25 cellular contexts compared by ENCODE assay signal in genomic region chr12:92486443-92487137, GRCh38.
DNase-seq lines count a peak whose midpoint lies in the region; ATAC-seq and TF ChIP-seq lines count a peak whose summit lies in the region.
"Had no signal": no experiment of that assay in that cellular context is flagged by ENCODE, and none has a peak within 500 bp of the region (broad histone marks: within the 10 kb centered on the region; RNA-seq: fewer than 3 reads in every experiment).

No MANE protein-coding gene starts in this region.

- no peaks in the 10 kb centered on the region for H3K27me3 Mint-ChIP-seq in nephron (ENCODE audit: low read depth)
- H3K27me3 Mint-ChIP-seq in Caco-2 (ENCODE audit: insufficient read depth, unreplicated experiment) = peaks cover 5% of the 10 kb centered on the region
- H3K27me3 Mint-ChIP-seq: activated CD4-positive, alpha-beta T cell treated with anti-CD3 and anti-CD28 coated beads, Interleukin-2, amount 10 ng/mL, durations not matched to agents 24 days and 14 days; activated CD8-positive, alpha-beta memory T cell treated with anti-CD3 and anti-CD28 coated beads, Interleukin-2, amount 10 ng/mL, durations not matched to agents 7 days and 5 days had no signal

- intact Hi-C loops in left ventricle myocardium inferior (cut with micrococcal nuclease) (no loop called here), left cardiac atrium (cut with DNase I) (no loop called here), Caco-2 (cut with micrococcal nuclease; ENCODE audit: unreplicated experiment) (no loop called here)

- H3K4me3 ChIP-seq in left ventricle myocardium inferior = no peak overlapping the region
- peak overlapping the region; percentile 1; the same call in 1 of the 2 replicates for H3K4me3 ChIP-seq in OCI-LY3 (ENCODE audit: low read length)
- H3K4me3 ChIP-seq in Caco-2 (ENCODE audit: low read depth, low read length) = no peak overlapping the region
- H3K4me3 ChIP-seq: coronary artery, esophagus muscularis mucosa, gastrocnemius medialis, prostate gland, SJSA1, upper lobe of left lung had no signal

- no peaks in the 10 kb centered on the region for H3K27me3 ChIP-seq in left ventricle myocardium inferior (ENCODE audit: low read depth)
- H3K27me3 ChIP-seq in OCI-LY3 (ENCODE audit: low read depth, low read length) = no peaks in the 10 kb centered on the region
- H3K27me3 ChIP-seq in Caco-2 (replicated peaks; ENCODE audit: control insufficient read depth, insufficient read depth, low read length) = no peaks in the 10 kb centered on the region
- H3K27me3 ChIP-seq: esophagus muscularis mucosa, gastrocnemius medialis, SJSA1, upper lobe of left lung had no signal

- no peaks in the 10 kb centered on the region for H4K20me1 ChIP-seq in OCI-LY3 (ENCODE audit: insufficient read depth, low read length)

- peak overlapping the region; percentile 46 for H3K4me2 ChIP-seq in OCI-LY3 (ENCODE audit: low read length)
- H3K4me2 ChIP-seq: KMS-11 had no signal

- DNase-seq in left ventricle myocardium inferior = no peak
- no peak for DNase-seq in left cardiac atrium
- no peak for DNase-seq in activated gamma-delta T cell (lab: John Stamatoyannopoulos, UW)
- no peak for DNase-seq in Caco-2
- DNase-seq in 8988T = no peak
- no peak for DNase-seq in cerebellar nuclear complex (lab: John Stamatoyannopoulos, UW)
- DNase-seq: activated CD4-positive, alpha-beta T cell treated with anti-CD3 and anti-CD28 coated beads, Interleukin-2, amount 10 ng/mL, durations not matched to agents 24 days and 14 days; activated CD8-positive, alpha-beta memory T cell treated with anti-CD3 and anti-CD28 coated beads, Interleukin-2, amount 10 ng/mL, durations not matched to agents 7 days and 5 days; activated naive CD4-positive, alpha-beta T cell treated with anti-CD3 and anti-CD28 coated beads, Interleukin-2, amount 50 U/mL, for 16 hours; AML-193; CD8-positive, alpha-beta T cell; endodermal cell; gastrocnemius medialis; hippocampal formation; NCI-H524 treated with DMSO at 0.1 percent for 48 hours; T-helper 1 cell; upper lobe of left lung had no signal

- H2AFZ ChIP-seq in OCI-LY3 (ENCODE audit: low read depth, low read length) = peak overlapping the region; percentile 12; the same call in 1 of the 2 replicates

- no TSS peak for BruUV-seq in Caco-2 (replicated peaks; lab: Mats Ljungman, UMichigan)

- TF ChIP-seq CTCF in left ventricle myocardium inferior (IDR thresholded peaks at IDR 0.05; ENCODE audit: borderline replicate concordance) (no peak), OCI-LY3 (IDR thresholded peaks at IDR 0.05; ENCODE audit: low read depth, low read length) (no peak), nephron (IDR thresholded peaks at IDR 0.05; ENCODE audit: unreplicated experiment in 3 of 3) (no peak), Caco-2 (IDR thresholded peaks at IDR 0.05; ENCODE audit: insufficient read depth in 1 of 2, low read depth in 1 of 2, low read length in 1 of 2, severe bottlenecking in 1 of 2, unreplicated experiment in 1 of 2) (no peak)

- H3K4me3 Mint-ChIP-seq in nephron = no peak overlapping the region
- H3K4me3 Mint-ChIP-seq in Caco-2 (ENCODE audit: unreplicated experiment) = no peak overlapping the region
- H3K4me3 Mint-ChIP-seq: activated CD4-positive, alpha-beta T cell treated with anti-CD3 and anti-CD28 coated beads, Interleukin-2, amount 10 ng/mL, durations not matched to agents 24 days and 14 days; activated CD8-positive, alpha-beta memory T cell treated with anti-CD3 and anti-CD28 coated beads, Interleukin-2, amount 10 ng/mL, durations not matched to agents 7 days and 5 days; activated T-helper 1 cell treated with anti-CD3 and anti-CD28 coated beads, Interleukin-12 subunit alpha, Interleukin-12 subunit beta, Interleukin-2, Interleukin-4 antibody, amounts not matched to agents 30 ng/mL and 10 ng/mL and 1 ng/mL, durations not matched to agents 14 hours and 24 hours and 36 hours; CD8-positive, alpha-beta T cell; endodermal cell had no signal

- H3K4me1 ChIP-seq in left ventricle myocardium inferior = peaks cover 15% of the 10 kb centered on the region
- peaks cover 57% of the 10 kb centered on the region for H3K4me1 ChIP-seq in OCI-LY3 (ENCODE audit: low read length)
- no peaks in the 10 kb centered on the region for H3K4me1 ChIP-seq in Caco-2
- H3K4me1 ChIP-seq: prostate gland, SJSA1 had no signal

- no peaks in the 10 kb centered on the region for H3K36me3 ChIP-seq in left ventricle myocardium inferior
- H3K36me3 ChIP-seq in OCI-LY3 (replicated peaks; ENCODE audit: low read depth, low read length) = peaks cover 12% of the 10 kb centered on the region
- H3K36me3 ChIP-seq in Caco-2 (ENCODE audit: control insufficient read depth, insufficient read depth, low read length) = no peaks in the 10 kb centered on the region
- H3K36me3 ChIP-seq: esophagus muscularis mucosa, gastrocnemius medialis, prostate gland, SJSA1, upper lobe of left lung had no signal

- no peak for ATAC-seq in left cardiac atrium
- ATAC-seq: activated CD8-positive, alpha-beta memory T cell treated with anti-CD3 and anti-CD28 coated beads, Interleukin-2, amount 10 ng/mL, durations not matched to agents 7 days and 5 days; CD8-positive, alpha-beta T cell; gastrocnemius medialis had no signal

- peaks cover 17% of the 10 kb centered on the region for H3K4me1 Mint-ChIP-seq in nephron
- no peaks in the 10 kb centered on the region for H3K4me1 Mint-ChIP-seq in Caco-2 (ENCODE audit: low read depth, unreplicated experiment)

- peaks cover under 1% of the 10 kb centered on the region for H3K9me3 Mint-ChIP-seq in nephron
- no peaks in the 10 kb centered on the region for H3K9me3 Mint-ChIP-seq in Caco-2 (ENCODE audit: unreplicated experiment)

- H3K9ac ChIP-seq in OCI-LY3 (ENCODE audit: low read length) = peak overlapping the region; percentile 42; the same call in 1 of the 2 replicates
- H3K9ac ChIP-seq: KMS-11 had no signal

- peak overlapping the region in 2 of 3 experiments; percentile 47 to 74 for H3K27ac Mint-ChIP-seq in nephron
- H3K27ac Mint-ChIP-seq in Caco-2 (ENCODE audit: unreplicated experiment) = no peak overlapping the region
- H3K27ac Mint-ChIP-seq: activated CD4-positive, alpha-beta T cell treated with anti-CD3 and anti-CD28 coated beads, Interleukin-2, amount 10 ng/mL, durations not matched to agents 24 days and 14 days; activated CD8-positive, alpha-beta memory T cell treated with anti-CD3 and anti-CD28 coated beads, Interleukin-2, amount 10 ng/mL, durations not matched to agents 7 days and 5 days; activated T-helper 1 cell treated with anti-CD3 and anti-CD28 coated beads, Interleukin-12 subunit alpha, Interleukin-12 subunit beta, Interleukin-2, Interleukin-4 antibody, amounts not matched to agents 30 ng/mL and 10 ng/mL and 1 ng/mL, durations not matched to agents 14 hours and 24 hours and 36 hours; CD8-positive, alpha-beta T cell; endodermal cell had no signal

- peak overlapping the region; percentile 82 for H3K27ac ChIP-seq in left ventricle myocardium inferior (replicated peaks)
- H3K27ac ChIP-seq in OCI-LY3 (ENCODE audit: low read length) = peak overlapping the region; percentile 81
- H3K27ac ChIP-seq: KMS-11, SJSA1, upper lobe of left lung had no signal

- H3K36me3 Mint-ChIP-seq in nephron (ENCODE audit: low read depth) = no peaks in the 10 kb centered on the region
- no peaks in the 10 kb centered on the region for H3K36me3 Mint-ChIP-seq in Caco-2 (ENCODE audit: insufficient read depth, unreplicated experiment)
- H3K36me3 Mint-ChIP-seq: CD8-positive, alpha-beta T cell had no signal

- CTCF ChIA-PET in Caco-2 (lab: Charles Lee) = no interaction called here

- POLR2A ChIA-PET in Caco-2 (lab: Charles Lee) = no interaction called here

- H3K9me3 ChIP-seq in left ventricle myocardium inferior (replicated peaks) = no peaks in the 10 kb centered on the region
- peaks cover under 1% of the 10 kb centered on the region for H3K9me3 ChIP-seq in OCI-LY3 (ENCODE audit: insufficient read depth, low read length)
- H3K9me3 ChIP-seq in Caco-2 = no peaks in the 10 kb centered on the region
- H3K9me3 ChIP-seq: esophagus muscularis mucosa, gastrocnemius medialis, prostate gland, SJSA1, upper lobe of left lung had no signal

- no peaks in the 10 kb centered on the region for H3K79me2 ChIP-seq in OCI-LY3 (ENCODE audit: low read length)
